ENCODE assay signal across 8 cellular contexts in the genomic region with DNA sequence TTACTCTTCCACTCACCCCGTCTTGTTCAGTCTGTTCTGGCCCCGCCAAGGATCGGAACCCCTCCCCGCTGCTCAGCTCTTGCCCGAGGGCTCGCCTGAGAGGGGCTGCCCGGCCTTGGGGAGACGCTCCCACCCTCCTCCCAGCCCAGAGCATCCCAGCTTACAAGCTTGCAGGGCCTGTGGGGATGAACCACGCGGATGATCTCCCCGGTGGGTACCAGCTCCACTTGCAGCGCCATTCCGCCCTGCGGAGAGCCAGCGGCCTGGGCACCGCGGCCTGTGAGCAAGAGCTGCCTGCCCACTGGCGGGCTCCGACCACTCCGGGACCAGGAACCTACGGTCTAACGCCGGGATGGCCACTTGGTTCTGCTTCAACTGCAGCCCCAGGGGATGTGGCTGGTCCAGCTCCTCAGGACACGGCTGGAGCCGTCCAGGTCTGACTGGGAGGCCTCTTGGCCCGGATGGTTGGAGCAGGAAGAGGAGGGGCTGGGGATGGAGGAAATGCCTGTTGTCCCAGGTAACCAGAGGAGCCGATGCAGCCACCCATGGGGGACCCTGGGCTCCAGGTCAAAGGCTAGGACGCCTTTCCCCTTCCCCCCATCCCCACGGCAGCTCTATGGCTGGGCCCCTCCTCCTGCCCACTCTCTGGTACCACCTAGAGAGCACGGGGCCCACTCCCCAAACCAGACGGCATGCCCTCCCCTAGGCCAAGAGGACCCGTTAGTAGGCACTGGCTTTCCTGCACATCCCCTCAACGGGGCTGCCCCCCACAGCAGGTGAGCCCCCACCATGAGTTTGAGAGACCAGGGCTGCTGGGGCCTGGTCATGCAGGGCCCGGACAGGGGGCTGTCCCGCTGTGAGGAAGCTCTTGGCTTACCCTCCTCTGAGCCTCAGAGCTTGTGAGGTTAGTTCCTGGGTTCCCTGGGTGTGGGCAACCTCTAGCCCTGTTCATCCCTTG. TPM values are rescaled to one million over a fixed set of nuclear protein-coding genes. Genes with fewer than 3 reads are reported as not detected.
DNase-seq lines count a peak whose midpoint lies in the region; ATAC-seq, FAIRE-seq and TF ChIP-seq lines count a peak whose summit lies in the region.
"Had no signal": no experiment of that assay in that cellular context is flagged by ENCODE, and none has a peak within 500 bp of the region (broad histone marks: within the 10 kb centered on the region; RNA-seq: fewer than 3 reads in every experiment).

A gene with protein sequence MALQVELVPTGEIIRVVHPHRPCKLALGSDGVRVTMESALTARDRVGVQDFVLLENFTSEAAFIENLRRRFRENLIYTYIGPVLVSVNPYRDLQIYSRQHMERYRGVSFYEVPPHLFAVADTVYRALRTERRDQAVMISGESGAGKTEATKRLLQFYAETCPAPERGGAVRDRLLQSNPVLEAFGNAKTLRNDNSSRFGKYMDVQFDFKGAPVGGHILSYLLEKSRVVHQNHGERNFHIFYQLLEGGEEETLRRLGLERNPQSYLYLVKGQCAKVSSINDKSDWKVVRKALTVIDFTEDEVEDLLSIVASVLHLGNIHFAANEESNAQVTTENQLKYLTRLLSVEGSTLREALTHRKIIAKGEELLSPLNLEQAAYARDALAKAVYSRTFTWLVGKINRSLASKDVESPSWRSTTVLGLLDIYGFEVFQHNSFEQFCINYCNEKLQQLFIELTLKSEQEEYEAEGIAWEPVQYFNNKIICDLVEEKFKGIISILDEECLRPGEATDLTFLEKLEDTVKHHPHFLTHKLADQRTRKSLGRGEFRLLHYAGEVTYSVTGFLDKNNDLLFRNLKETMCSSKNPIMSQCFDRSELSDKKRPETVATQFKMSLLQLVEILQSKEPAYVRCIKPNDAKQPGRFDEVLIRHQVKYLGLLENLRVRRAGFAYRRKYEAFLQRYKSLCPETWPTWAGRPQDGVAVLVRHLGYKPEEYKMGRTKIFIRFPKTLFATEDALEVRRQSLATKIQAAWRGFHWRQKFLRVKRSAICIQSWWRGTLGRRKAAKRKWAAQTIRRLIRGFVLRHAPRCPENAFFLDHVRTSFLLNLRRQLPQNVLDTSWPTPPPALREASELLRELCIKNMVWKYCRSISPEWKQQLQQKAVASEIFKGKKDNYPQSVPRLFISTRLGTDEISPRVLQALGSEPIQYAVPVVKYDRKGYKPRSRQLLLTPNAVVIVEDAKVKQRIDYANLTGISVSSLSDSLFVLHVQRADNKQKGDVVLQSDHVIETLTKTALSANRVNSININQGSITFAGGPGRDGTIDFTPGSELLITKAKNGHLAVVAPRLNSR (minus strand): TSS at position 438 of the 958 bp plus-strand sequence. CDS start 199 bp downstream, at position 239.

- peaks cover 0 to 4% of the 10 kb centered on the region in 2 experiments; a peak in 1 of 4 replicates for H3K36me3 ChIP-seq in GM12878 (ENCODE audit: control insufficient read depth in 2 of 2, insufficient read depth in 2 of 2, low read length in 1 of 2)
- peaks cover 0 to 17% of the 10 kb centered on the region in 2 donors for H3K36me3 ChIP-seq in kidney (ENCODE audit: control insufficient read depth in 1 of 2, insufficient read depth in 2 of 2, low read length in 2 of 2)

- peaks cover 14% of the 10 kb centered on the region for H3K4me1 ChIP-seq in GM12878 (ENCODE audit: control insufficient read depth, insufficient read depth, low read length)
- H3K4me1 ChIP-seq in kidney (ENCODE audit: control insufficient read depth in 1 of 2, insufficient read depth in 1 of 2, low read depth in 1 of 2, low read length in 2 of 2): peaks cover 0 to 34% of the 10 kb centered on the region in 2 donors

- H3K9ac ChIP-seq in GM12878 (ENCODE audit: control insufficient read depth, insufficient read depth, low read length) (peak within 1 kb of the TSS; percentile 44; the same call in 1 of the 2 replicates), kidney (ENCODE audit: low read length in 2 of 2) (peak within 1 kb of the TSS; percentile 49 to 65)

- no peak within 1 kb of the TSS for H3K27ac ChIP-seq in GM12878 (ENCODE audit: control insufficient read depth, insufficient read depth)
- peak within 1 kb of the TSS; percentile 71 for H3K27ac ChIP-seq in kidney (ENCODE audit: low read depth in 2 of 2, low read length in 2 of 2)

- H3K4me3 ChIP-seq in Jurkat, Clone E6-1 (ENCODE audit: low read length): peak within 1 kb of the TSS; percentile 29
- peak within 1 kb of the TSS; percentile 60; the same call in 1 of the 2 replicates for H3K4me3 ChIP-seq in GM12878
- H3K4me3 ChIP-seq in kidney (ENCODE audit: low read length in 2 of 2): peak within 1 kb of the TSS; percentile 42 to 58

- H3K4me3 Mint-ChIP-seq in stimulated activated naive CD8-positive, alpha-beta T cell treated with anti-CD3 and anti-CD28 coated beads, Interleukin-15, amount 100 ng/mL, for 72 hours: peak within 1 kb of the TSS; percentile 87 to 96

- H2AFZ ChIP-seq in GM12878 (ENCODE audit: control insufficient read depth, low read depth, low read length): peak within 1 kb of the TSS; percentile 51; the same call in 1 of the 2 replicates

- no peaks in the 10 kb centered on the region for H3K79me2 ChIP-seq in GM12878 (ENCODE audit: control insufficient read depth, insufficient read depth, low read length)

- intact Hi-C loops in GM12878 (cut with micrococcal nuclease; ENCODE audit: unreplicated experiment): no loop called here
- intact Hi-C loops in kidney (cut with DNase I): no loop called here

- 61% methylated on average over 35 of the region's 35 CpGs for WGBS in GM12878 (ENCODE audit: insufficient coverage, insufficient replicate concordance, low lambda C conversion rate, missing lambda C conversion rate)

- no peak for ATAC-seq in GM12878
- no peak for ATAC-seq in stimulated activated naive CD8-positive, alpha-beta T cell treated with anti-CD3 and anti-CD28 coated beads, Interleukin-15, amount 100 ng/mL, for 72 hours
- ATAC-seq in GM19023 (IDR thresholded peaks at IDR 0.05; ENCODE audit: unreplicated experiment): no peak
- no peak for ATAC-seq in HG02798 (IDR thresholded peaks at IDR 0.05; ENCODE audit: poor library complexity, unreplicated experiment)

- H3K27ac Mint-ChIP-seq in stimulated activated naive CD8-positive, alpha-beta T cell treated with anti-CD3 and anti-CD28 coated beads, Interleukin-15, amount 100 ng/mL, for 72 hours: peak within 1 kb of the TSS; percentile 91 to 97

- peaks cover 15% of the 10 kb centered on the region for H3K27me3 Mint-ChIP-seq in stimulated activated naive CD8-positive, alpha-beta T cell treated with anti-CD3 and anti-CD28 coated beads, Interleukin-15, amount 100 ng/mL, for 72 hours

- POLR2A ChIA-PET in GM12878 (lab: Charles Lee): interaction anchor here (1.5 kb wide), 1 partner anchor 18 kb away, joined by 11 read pairs; no protein-coding TSS in a partner anchor

- H3K9me3 ChIP-seq in GM12878 (replicated peaks; ENCODE audit: control insufficient read depth, insufficient read depth, low read length): no peaks in the 10 kb centered on the region
- no peaks in the 10 kb centered on the region for H3K9me3 ChIP-seq in kidney (ENCODE audit: control insufficient read depth in 1 of 2, low read length in 2 of 2)

- TF ChIP-seq CTCF in GM12878 (IDR thresholded peaks at IDR 0.05 in 2 of 3, conservative IDR thresholded peaks at IDR 0.05 in 1 of 3; ENCODE audit: control insufficient read depth in 2 of 3, extremely low read depth in 1 of 3, insufficient read depth in 1 of 3, low read depth in 3 of 3, low read length in 3 of 3): no peak
- no peak for TF ChIP-seq CTCF in kidney (IDR thresholded peaks at IDR 0.05; ENCODE audit: borderline replicate concordance, extremely low read depth, insufficient read depth)

- in situ Hi-C loops in GM12878 (cut with MboI): no loop called here

- peak within 1 kb of the TSS; percentile 99 for H3K4me2 ChIP-seq in GM12878 (ENCODE audit: control insufficient read depth, insufficient read depth)

- BruUV-seq in GM12878 (replicated peaks; lab: Mats Ljungman, UMichigan): no TSS peak

- no peak for TF ChIP-seq RAD21 in GM12878 (IDR thresholded peaks at IDR 0.05; ENCODE audit: insufficient read depth, low read depth, low read length)

- no peak for FAIRE-seq in GM12878 (lab: Jason Lieb, UNC)
- FAIRE-seq in kidney (lab: Jason Lieb, UNC): no peak
- FAIRE-seq: endometrium had no signal

- DNase-seq in Jurkat, Clone E6-1 (ENCODE audit: low read depth, low spot score): no peak
- no peak for DNase-seq in GM12878 (ENCODE audit: low read depth, low spot score)
- DNase-seq in kidney: peak; percentile 84
- no peak for DNase-seq in stimulated activated naive CD8-positive, alpha-beta T cell treated with anti-CD3 and anti-CD28 coated beads, Interleukin-15, amount 100 ng/mL, for 72 hours
- no peak for DNase-seq in NCI-H524 (lab: John Stamatoyannopoulos, UW)

- no peaks in the 10 kb centered on the region for H3K27me3 ChIP-seq in GM12878 (replicated peaks in 1 of 2; ENCODE audit: control insufficient read depth in 2 of 2, insufficient read depth in 2 of 2, low read length in 1 of 2)

- no peaks in the 10 kb centered on the region for H4K20me1 ChIP-seq in GM12878 (ENCODE audit: control insufficient read depth, insufficient read depth)

- peaks cover 44% of the 10 kb centered on the region for H3K4me1 Mint-ChIP-seq in stimulated activated naive CD8-positive, alpha-beta T cell treated with anti-CD3 and anti-CD28 coated beads, Interleukin-15, amount 100 ng/mL, for 72 hours

- TF ChIP-seq POLR2A in GM12878 (IDR thresholded peaks at IDR 0.05; ENCODE audit: low read depth, low read length): no peak; the same call in none of the 2 replicates

- CTCF ChIA-PET in GM12878 (lab: Yijun Ruan, JAX): interaction anchor here (1.2 kb wide), 2 partner anchors 23 to 126 kb away, joined by 3 to 5 read pairs; no protein-coding TSS in a partner anchor

- no peaks in the 10 kb centered on the region for H3K9me3 Mint-ChIP-seq in stimulated activated naive CD8-positive, alpha-beta T cell treated with anti-CD3 and anti-CD28 coated beads, Interleukin-15, amount 100 ng/mL, for 72 hours

- RAD21 ChIA-PET in GM12878 (lab: Charles Lee; ENCODE audit: unreplicated experiment): interaction anchor here (0.8 to 1.1 kb wide), 2 partner anchors 23 to 127 kb away, joined by 3 read pairs; no protein-coding TSS in a partner anchor

- SMC1A ChIA-PET in GM12878 (lab: Charles Lee; ENCODE audit: uncharacterized antibody, unreplicated experiment): interaction anchor here (1.3 kb wide), 1 partner anchor 33 kb away, joined by 3 read pairs; no protein-coding TSS in a partner anchor

- TF ChIP-seq EP300 in GM12878 (IDR thresholded peaks at IDR 0.05; ENCODE audit: borderline replicate concordance in 1 of 2, control insufficient read depth in 1 of 2, low read depth in 2 of 2, low read length in 2 of 2): no peak

RNA-seq across cellular contexts. Expression of the gene that starts here (rescaled TPM):
- 28.4 TPM for polyA plus RNA-seq in Jurkat, Clone E6-1 (2012; ENCODE audit: insufficient read depth, insufficient read length)
- 95.5 and 115 TPM in 2 replicates for total RNA-seq in GM12878 (2013; cell fraction: nucleolus; rRNA removed)
- total RNA-seq in GM12878 (2014; rRNA removed): 32.4 and 40.4 TPM in 2 replicates
- total RNA-seq in GM12878 (2014; rRNA removed; fragmentation: Illumina TruSeq; extraction: Trizol): 23.7 and 26.1 TPM in 2 replicates
- 92.0 and 93.4 TPM in 2 replicates for total RNA-seq in GM12878 (2021)
- 59.3 TPM for polyA plus RNA-seq in GM12878 (2011; ENCODE audit: low read depth)
- polyA plus RNA-seq in GM12878 (2011; rRNA removed): 26.0 and 54.0 TPM in 2 replicates
- 42.2 and 49.6 TPM in 2 replicates for polyA plus RNA-seq in GM12878 (2011; cell fraction: cytosol; rRNA removed)
- polyA plus RNA-seq in GM12878 (2011; cell fraction: nucleus; rRNA removed): 105 and 115 TPM in 2 replicates
- 58.9 and 78.3 TPM in 2 replicates for polyA plus RNA-seq in GM12878 (2012)
- polyA plus RNA-seq in GM12878 (2014; fragmentation: Illumina TruSeq; extraction: Trizol): 26.3 and 39.5 TPM in 2 replicates
- polyA plus RNA-seq in GM12878 (2014; fragmentation: Nextera tagmentation; extraction: Ambion mirVana): 1 to 10 TPM; 1.2 to 3.6 TPM
- 51.1 and 59.3 TPM in 2 replicates for polyA plus RNA-seq in GM12878 (2014; rRNA removed)
- 10 to 100 TPM; 32.1 to 33.6 TPM for polyA plus RNA-seq in GM12878 (2016; fragmentation: Nextera tagmentation; extraction: Ambion mirVana)
- 112 and 124 TPM in 2 replicates for polyA minus RNA-seq in GM12878 (2011; rRNA and poly(A)+ RNA removed)
- polyA minus RNA-seq in GM12878 (2011; cell fraction: cytosol; rRNA and poly(A)+ RNA removed): 23.8 and 35.1 TPM in 2 replicates
- 52.8 and 76.2 TPM in 2 replicates for polyA minus RNA-seq in GM12878 (2011; cell fraction: nucleus; rRNA and poly(A)+ RNA removed)
- total RNA-seq in kidney: 225 TPM
- 62.7 TPM for polyA plus RNA-seq in kidney (ENCODE audit: insufficient read depth, low read depth, low replicate concordance)
